8 cellular contexts compared by ENCODE assay signal in genomic region chr20:44019638-44020335, GRCh38.
DNase-seq lines count a peak whose midpoint lies in the region; ATAC-seq and TF ChIP-seq lines count a peak whose summit lies in the region.

No MANE protein-coding gene starts in this region.

- dilution Hi-C loops in IMR-90 (cut with HindIII; ENCODE audit: low sequenced_read_pairs, unreplicated experiment) = no loop called here

- no peak overlapping the region for H4K5ac ChIP-seq in IMR-90 (ENCODE audit: low read depth, low read length)

- TF ChIP-seq POLR2A in IMR-90 (IDR thresholded peaks at IDR 0.05; ENCODE audit: low read depth, low read length) = no peak
- no peak for TF ChIP-seq POLR2A in gastroesophageal sphincter (IDR thresholded peaks at IDR 0.05)

- peak overlapping the region; percentile 12 for H2AFZ ChIP-seq in IMR-90 (replicated peaks; ENCODE audit: low read length, poor library complexity)

- peak overlapping the region; percentile 49; the same call in 1 of the 2 replicates for H2BK20ac ChIP-seq in IMR-90 (ENCODE audit: low read depth, low read length)

- H3K36me3 ChIP-seq in BLaER1 treated with 17β-estradiol and CSF1 and Interleukin-3, amounts not matched to agents 10 nM and 100 nM = no peaks in the 10 kb centered on the region
- H3K36me3 ChIP-seq in IMR-90 (ENCODE audit: control insufficient read depth, insufficient read depth, low read length) = no peaks in the 10 kb centered on the region; the same call in 1 of the 2 replicates
- no peaks in the 10 kb centered on the region for H3K36me3 ChIP-seq in gastroesophageal sphincter

- peaks cover 28% of the 10 kb centered on the region for H3K9me1 ChIP-seq in IMR-90 (ENCODE audit: insufficient read depth, low read length)

- peaks cover 13 to 24% (median 20%) of the 10 kb centered on the region in 10 experiments for H3K4me1 ChIP-seq in BLaER1 treated with 17β-estradiol and CSF1 and Interleukin-3, amounts not matched to agents 10 nM and 100 nM
- H3K4me1 ChIP-seq in IMR-90 (ENCODE audit: control insufficient read depth, insufficient read depth, low read length) (peaks cover 13% of the 10 kb centered on the region), gastroesophageal sphincter (peaks cover 0 to 68% (median 8%) of the 10 kb centered on the region in 3 donors)

- H3K18ac ChIP-seq in IMR-90 (ENCODE audit: low read depth, low read length) = 0 out of 2 replicates have a peak overlapping the region, but pooled peaks have one; percentile 10

- H2BK120ac ChIP-seq in IMR-90 (ENCODE audit: low read depth, low read length) = peak overlapping the region; percentile 45

- TF ChIP-seq CTCF in IMR-90 (conservative IDR thresholded peaks at IDR 0.05; ENCODE audit: low read depth, low read length) = no peak
- no peak for TF ChIP-seq CTCF in gastroesophageal sphincter (IDR thresholded peaks at IDR 0.05)

- H3K27ac Mint-ChIP-seq in activated CD8-positive, alpha-beta memory T cell treated with anti-CD3 and anti-CD28 coated beads, Interleukin-2, amount 10 ng/mL, durations not matched to agents 7 days and 5 days = peak overlapping the region; percentile 76

- DNase-seq in IMR-90 = peak; percentile 23
- peak; percentile 86 for DNase-seq in activated CD8-positive, alpha-beta memory T cell treated with anti-CD3 and anti-CD28 coated beads, Interleukin-2, amount 10 ng/mL, durations not matched to agents 7 days and 5 days
- no peak for DNase-seq in NCI-H1092 treated with DMSO at 0.1 percent for 48 hours (lab: John Stamatoyannopoulos, UW)
- no peak for DNase-seq in DMS114 treated with DMSO at 0.1 percent for 48 hours (lab: John Stamatoyannopoulos, UW; ENCODE audit: unreplicated experiment)
- no peak for DNase-seq in NCI-H2107 treated with DMSO at 0.1 percent for 48 hours (lab: John Stamatoyannopoulos, UW; ENCODE audit: unreplicated experiment)

- H3K36me3 Mint-ChIP-seq in activated CD8-positive, alpha-beta memory T cell treated with anti-CD3 and anti-CD28 coated beads, Interleukin-2, amount 10 ng/mL, durations not matched to agents 7 days and 5 days = no peaks in the 10 kb centered on the region

- intact Hi-C loops in IMR-90 (cut with micrococcal nuclease) = loop anchor here (5.0 kb wide), 1 partner anchor 77 kb away; no protein-coding TSS in a partner anchor

- peak overlapping the region; percentile 76; the same call in 1 of the 2 replicates for H3K23ac ChIP-seq in IMR-90 (ENCODE audit: low read depth, low read length)

- no peak overlapping the region for H3K9ac ChIP-seq in BLaER1 treated with 17β-estradiol and CSF1 and Interleukin-3, amounts not matched to agents 10 nM and 100 nM
- H3K9ac ChIP-seq in IMR-90 (ENCODE audit: low read depth, low read length) = no peak overlapping the region

- peak overlapping the region; percentile 47 to 82 (median 67) for H3K4me2 ChIP-seq in BLaER1 treated with 17β-estradiol and CSF1 and Interleukin-3, amounts not matched to agents 10 nM and 100 nM
- H3K4me2 ChIP-seq in IMR-90 (ENCODE audit: low read depth, low read length) = no peak overlapping the region

- POLR2A ChIA-PET in IMR-90 (lab: Charles Lee; ENCODE audit: unreplicated experiment) = interaction anchor here (0.6 kb wide), 1 partner anchor 232 kb away, joined by 4 read pairs; no protein-coding TSS in a partner anchor

- BruUV-seq in IMR-90 (replicated peaks; lab: Mats Ljungman, UMichigan) = no TSS peak

- no peak overlapping the region for H3K27ac ChIP-seq in BLaER1 treated with 17β-estradiol and CSF1 and Interleukin-3, amounts not matched to agents 10 nM and 100 nM
- no peak overlapping the region for H3K27ac ChIP-seq in IMR-90 (ENCODE audit: insufficient read depth, low read length)
- H3K27ac ChIP-seq in gastroesophageal sphincter = peak overlapping the region in 3 of 4 donors; percentile 80 to 84 (median 83)

- in situ Hi-C loops in IMR-90 (cut with MboI; ENCODE audit: low sequenced_read_pairs) = no loop called here

- peak overlapping the region; percentile 81 for H3K14ac ChIP-seq in IMR-90 (replicated peaks; ENCODE audit: low read depth, low read length)

- H3K4me1 Mint-ChIP-seq in activated CD8-positive, alpha-beta memory T cell treated with anti-CD3 and anti-CD28 coated beads, Interleukin-2, amount 10 ng/mL, durations not matched to agents 7 days and 5 days = peaks cover 27% of the 10 kb centered on the region

- H2BK5ac ChIP-seq in IMR-90 (ENCODE audit: low read depth, low read length, poor library complexity, severe bottlenecking) = no peak overlapping the region

- H3K4me3 ChIP-seq in BLaER1 treated with 17β-estradiol and CSF1 and Interleukin-3, amounts not matched to agents 10 nM and 100 nM = no peak overlapping the region
- H3K4me3 ChIP-seq in IMR-90 (ENCODE audit: insufficient read depth, low read depth, low read length) (no peak overlapping the region), gastroesophageal sphincter (no peak overlapping the region)

- peak overlapping the region; percentile 91 for H2BK15ac ChIP-seq in IMR-90 (ENCODE audit: low read depth, low read length)

- peaks cover 18 to 74% of the 10 kb centered on the region in 2 experiments; a peak in 3 of 4 replicates for H3K79me1 ChIP-seq in IMR-90 (ENCODE audit: low read depth in 1 of 2, low read length in 2 of 2)

- peak overlapping the region; percentile 56 for H3K4ac ChIP-seq in IMR-90 (ENCODE audit: low read depth, low read length)

- ATAC-seq in IMR-90 (ENCODE audit: low read depth) (no peak), gastroesophageal sphincter (peak; percentile 27), GM18511 (IDR thresholded peaks at IDR 0.05; ENCODE audit: unreplicated experiment) (no peak)
- peak; percentile 76 for ATAC-seq in activated CD8-positive, alpha-beta memory T cell treated with anti-CD3 and anti-CD28 coated beads, Interleukin-2, amount 10 ng/mL, durations not matched to agents 7 days and 5 days

- peaks cover 0 to 10% (median 0%) of the 10 kb centered on the region in 11 experiments; a peak in 5 of 22 replicates for H4K20me1 ChIP-seq in BLaER1 treated with 17β-estradiol and CSF1 and Interleukin-3, amounts not matched to agents 10 nM and 100 nM
- H4K20me1 ChIP-seq in IMR-90 (ENCODE audit: insufficient read depth, low read length) = peaks cover 11% of the 10 kb centered on the region; the same call in 1 of the 2 replicates

- no peak for TF ChIP-seq RAD21 in IMR-90 (IDR thresholded peaks at IDR 0.05; ENCODE audit: low read length)

- H3K56ac ChIP-seq in IMR-90 (ENCODE audit: extremely low read depth, insufficient read depth, low read length) = no peak overlapping the region

- H3K27me3 Mint-ChIP-seq in activated CD8-positive, alpha-beta memory T cell treated with anti-CD3 and anti-CD28 coated beads, Interleukin-2, amount 10 ng/mL, durations not matched to agents 7 days and 5 days = peaks cover 88% of the 10 kb centered on the region

- no peak for TF ChIP-seq EP300 in gastroesophageal sphincter (IDR thresholded peaks at IDR 0.05)

- peak overlapping the region; percentile 27 for H3K4me3 Mint-ChIP-seq in activated CD8-positive, alpha-beta memory T cell treated with anti-CD3 and anti-CD28 coated beads, Interleukin-2, amount 10 ng/mL, durations not matched to agents 7 days and 5 days

- CTCF ChIA-PET in IMR-90 (lab: Yijun Ruan, JAX) = no interaction called here
- CTCF ChIA-PET in activated CD8-positive, alpha-beta memory T cell treated with anti-CD3 and anti-CD28 coated beads, Interleukin-2, amount 10 ng/mL, durations not matched to agents 7 days and 5 days (lab: Charles Lee) = interaction anchor here (0.6 to 2.4 kb wide), 4 partner anchors 10 to 288 kb away, joined by 3 to 12 read pairs (median 4); no protein-coding TSS in a partner anchor

- H2AK9ac ChIP-seq in IMR-90 (replicated peaks; ENCODE audit: low read depth, low read length, poor library complexity) = peak overlapping the region; percentile 15

- peak overlapping the region; percentile 81 for H2AK5ac ChIP-seq in IMR-90 (ENCODE audit: low read depth, low read length)

- peak overlapping the region; percentile 34 to 67; a peak in 2 of 4 replicates for H4K8ac ChIP-seq in IMR-90 (ENCODE audit: low read depth in 2 of 2, low read length in 2 of 2)

- H4K91ac ChIP-seq in IMR-90 (ENCODE audit: insufficient read depth, low read depth, low read length) = peak overlapping the region; percentile 76

- H3K9me3 ChIP-seq in BLaER1 treated with 17β-estradiol and CSF1 and Interleukin-3, amounts not matched to agents 10 nM and 100 nM (replicated peaks in 1 of 11) = no peaks in the 10 kb centered on the region
- H3K9me3 ChIP-seq in IMR-90 (ENCODE audit: control insufficient read depth, insufficient read depth, low read length) (no peaks in the 10 kb centered on the region), gastroesophageal sphincter (no peaks in the 10 kb centered on the region)

- WGBS in IMR-90 (ENCODE audit: extremely low coverage in 2 of 2, insufficient read length in 1 of 2), 2 experiments = 60% methylated on average over 4 of the region's 13 CpGs; no CpG with 5 or more reads in 1 of the 2 experiments
- WGBS in gastroesophageal sphincter (ENCODE audit: low coverage in 1 of 2), 2 donors = 68 to 73% methylated on average over 2 to 4 of the region's 13 CpGs

- H3K27me3 ChIP-seq in BLaER1 treated with 17β-estradiol and CSF1 and Interleukin-3, amounts not matched to agents 10 nM and 100 nM = peaks cover 6 to 55% (median 27%) of the 10 kb centered on the region in 11 experiments; a peak in 18 of 22 replicates
- H3K27me3 ChIP-seq in IMR-90 (ENCODE audit: control insufficient read depth, insufficient read depth, low read length) = no peaks in the 10 kb centered on the region
- no peaks in the 10 kb centered on the region for H3K27me3 ChIP-seq in gastroesophageal sphincter

- no peaks in the 10 kb centered on the region for H3K9me3 Mint-ChIP-seq in activated CD8-positive, alpha-beta memory T cell treated with anti-CD3 and anti-CD28 coated beads, Interleukin-2, amount 10 ng/mL, durations not matched to agents 7 days and 5 days (ENCODE audit: low read depth)

TF ChIP-seq in IMR-90, 13 proteins besides CTCF, POLR2A, EP300 and RAD21 (continues in another document):
- TF ChIP-seq MXI1 (IDR thresholded peaks at IDR 0.05; ENCODE audit: borderline replicate concordance, low read depth, low read length) = no peak
- TF ChIP-seq RFX5 (IDR thresholded peaks at IDR 0.05; ENCODE audit: low read depth, low read length) = no peak
- no peak for TF ChIP-seq MAZ (IDR thresholded peaks at IDR 0.05; ENCODE audit: borderline replicate concordance, low read depth, low read length)
- no peak for TF ChIP-seq MAFK (IDR thresholded peaks at IDR 0.05; ENCODE audit: low read depth, low read length)
- TF ChIP-seq USF2 (IDR thresholded peaks at IDR 0.05; ENCODE audit: low read depth, low read length) = no peak

Comparison
In these comparisons a context has a peak if more than half of its experiments do, and no peak if none do; other contexts are left out.
1. H3K27ac ChIP-seq: peak in gastroesophageal sphincter (3 of 4); none in BLaER1 treated with 17β-estradiol and CSF1 and Interleukin-3, amounts not matched to agents 10 nM and 100 nM (0 of 11) and IMR-90 (single experiment).
2. ATAC-seq: peak in activated CD8-positive, alpha-beta memory T cell treated with anti-CD3 and anti-CD28 coated beads, Interleukin-2, amount 10 ng/mL, durations not matched to agents 7 days and 5 days (single experiment) and gastroesophageal sphincter (single experiment); none in IMR-90 (single experiment) and GM18511 (single experiment).
3. DNase-seq: peak in IMR-90 (single experiment) and activated CD8-positive, alpha-beta memory T cell treated with anti-CD3 and anti-CD28 coated beads, Interleukin-2, amount 10 ng/mL, durations not matched to agents 7 days and 5 days (single experiment); none in NCI-H1092 treated with DMSO at 0.1 percent for 48 hours (single experiment), DMS114 treated with DMSO at 0.1 percent for 48 hours (single experiment) and NCI-H2107 treated with DMSO at 0.1 percent for 48 hours (single experiment).